15 cellular contexts compared by ENCODE assay signal in genomic region chr9:116002181-116002580, GRCh38.
DNase-seq lines count a peak whose midpoint lies in the region; ATAC-seq and TF ChIP-seq lines count a peak whose summit lies in the region.
"Had no signal": no experiment of that assay in that cellular context is flagged by ENCODE, and none has a peak within 500 bp of the region (broad histone marks: within the 10 kb centered on the region; RNA-seq: fewer than 3 reads in every experiment).

No MANE protein-coding gene starts in this region.

- no peaks in the 10 kb centered on the region for H3K36me3 Mint-ChIP-seq in Calu3 (ENCODE audit: insufficient read depth, unreplicated experiment)

- no peaks in the 10 kb centered on the region for H3K27me3 ChIP-seq in left lung

- H3K4me1 ChIP-seq in left lung = no peaks in the 10 kb centered on the region

- H3K4me3 Mint-ChIP-seq in Calu3 (ENCODE audit: low read depth, unreplicated experiment) = no peak overlapping the region

- H3K4me1 Mint-ChIP-seq in Calu3 (ENCODE audit: low read depth, unreplicated experiment) = no peaks in the 10 kb centered on the region

- no peaks in the 10 kb centered on the region for H3K27me3 Mint-ChIP-seq in Calu3 (ENCODE audit: unreplicated experiment)

- H3K36me3 ChIP-seq in left lung = no peaks in the 10 kb centered on the region

- peak; percentile 31 for DNase-seq in M059J (ENCODE audit: low read depth)
- no peak for DNase-seq in epithelial cell of prostate (ENCODE audit: low read depth, low spot score)
- DNase-seq in renal cortical epithelial cell (ENCODE audit: low read depth) = peak; percentile 26
- DNase-seq in left lung = no peak
- DNase-seq in activated effector memory CD4-positive, alpha-beta T cell treated with anti-CD3 and anti-CD28 coated beads, Interleukin-2, amount 50 U/mL, for 16 hours = no peak
- DNase-seq in Calu3 = no peak
- DNase-seq: C1 segment of cervical spinal cord, DMS79 treated with DMSO at 0.1 percent for 48 hours, H7, NCI-H1105, NCI-H2081, NCI-H748 treated with DMSO at 0.1 percent for 48 hours, SIG-M5 had no signal

- H3K9me3 Mint-ChIP-seq in Calu3 (ENCODE audit: low read depth, unreplicated experiment) = no peaks in the 10 kb centered on the region

- H3K9me3 ChIP-seq in left lung = no peaks in the 10 kb centered on the region

- ATAC-seq in left lung (no peak), HG03196 (IDR thresholded peaks at IDR 0.05; ENCODE audit: unreplicated experiment) (no peak)

- H3K27ac ChIP-seq in C4-2B (peak overlapping the region; percentile 63; the same call in 1 of the 2 replicates), epithelial cell of prostate (peak overlapping the region; percentile 43), left lung (no peak overlapping the region)

- no TSS peak for BruUV-seq in Calu3 (replicated peaks; lab: Mats Ljungman, UMichigan)

- H3K4me3 ChIP-seq in left lung = no peak overlapping the region

- TF ChIP-seq CTCF in C4-2B (conservative IDR thresholded peaks at IDR 0.05) = no peak
- no peak for TF ChIP-seq CTCF in left lung (IDR thresholded peaks at IDR 0.05)
- no peak for TF ChIP-seq CTCF in Calu3 (IDR thresholded peaks at IDR 0.05; ENCODE audit: unreplicated experiment)

- intact Hi-C loops in left lung (cut with DNase I) (no loop called here), Calu3 (cut with micrococcal nuclease; ENCODE audit: unreplicated experiment) (no loop called here)

- H3K27ac Mint-ChIP-seq in Calu3 (ENCODE audit: unreplicated experiment) = no peak overlapping the region

- CTCF ChIA-PET in Calu3 (lab: Charles Lee) = interaction anchor here (0.6 kb wide), 1 partner anchor 186 kb away, joined by 4 read pairs; no protein-coding TSS in a partner anchor

Comparison
In these comparisons a context has a peak if more than half of its experiments do, and no peak if none do; other contexts are left out.
1. H3K27ac ChIP-seq: peak in C4-2B (single experiment) and epithelial cell of prostate (single experiment); none in left lung (0 of 2).
2. DNase-seq: peak in M059J (single experiment) and renal cortical epithelial cell (single experiment); none in epithelial cell of prostate (single experiment), left lung (0 of 2), activated effector memory CD4-positive, alpha-beta T cell treated with anti-CD3 and anti-CD28 coated beads, Interleukin-2, amount 50 U/mL, for 16 hours (single experiment) and Calu3 (single experiment).